In genomic region chr3:181253796-181254195, GRCh38 we compare ENCODE assay signal across 13 cellular contexts.
"Had no signal": no experiment of that assay in that cellular context is flagged by ENCODE, and none has a peak within 500 bp of the region (broad histone marks: within the 10 kb centered on the region; RNA-seq: fewer than 3 reads in every experiment).

No MANE protein-coding gene starts in this region.

- H3K36me3 Mint-ChIP-seq: activated CD4-positive, alpha-beta memory T cell treated with anti-CD3 and anti-CD28 coated beads for 36 hours; activated naive CD8-positive, alpha-beta T cell; naive thymus-derived CD8-positive, alpha-beta T cell; stimulated activated memory B cell treated with anti-CD40 and anti-IgM and Interleukin-4, amounts not matched to agents 10 μg/mL and 1 μg/mL and 100 μg/mL, for 72 hours had no signal

- H3K27ac Mint-ChIP-seq: activated CD4-positive, alpha-beta memory T cell treated with anti-CD3 and anti-CD28 coated beads for 36 hours; activated CD4-positive, alpha-beta T cell treated with anti-CD3 and anti-CD28 coated beads for 36 hours; activated naive CD8-positive, alpha-beta T cell; dendritic cell treated with granulocyte-macrophage colony-stimulating factor and Interleukin-4, amounts not matched to agents 40 ng/mL and 50 ng/mL, for 4 days; effector memory CD8-positive, alpha-beta T cell; naive thymus-derived CD8-positive, alpha-beta T cell; stimulated activated memory B cell treated with anti-CD40 and anti-IgM and Interleukin-4, amounts not matched to agents 10 μg/mL and 1 μg/mL and 100 μg/mL, for 72 hours had no signal

- H3K4me3 Mint-ChIP-seq: activated CD4-positive, alpha-beta memory T cell treated with anti-CD3 and anti-CD28 coated beads for 36 hours; activated CD4-positive, alpha-beta T cell treated with anti-CD3 and anti-CD28 coated beads for 36 hours; activated naive CD8-positive, alpha-beta T cell; dendritic cell treated with granulocyte-macrophage colony-stimulating factor and Interleukin-4, amounts not matched to agents 40 ng/mL and 50 ng/mL, for 4 days; effector memory CD8-positive, alpha-beta T cell; naive thymus-derived CD8-positive, alpha-beta T cell; stimulated activated memory B cell treated with anti-CD40 and anti-IgM and Interleukin-4, amounts not matched to agents 10 μg/mL and 1 μg/mL and 100 μg/mL, for 72 hours had no signal

- H3K9me3 Mint-ChIP-seq: activated CD4-positive, alpha-beta memory T cell treated with anti-CD3 and anti-CD28 coated beads for 36 hours; dendritic cell treated with granulocyte-macrophage colony-stimulating factor and Interleukin-4, amounts not matched to agents 40 ng/mL and 50 ng/mL, for 4 days; stimulated activated memory B cell treated with anti-CD40 and anti-IgM and Interleukin-4, amounts not matched to agents 10 μg/mL and 1 μg/mL and 100 μg/mL, for 72 hours had no signal

- H3K4me1 Mint-ChIP-seq: activated CD4-positive, alpha-beta T cell treated with anti-CD3 and anti-CD28 coated beads for 36 hours; naive thymus-derived CD8-positive, alpha-beta T cell; stimulated activated memory B cell treated with anti-CD40 and anti-IgM and Interleukin-4, amounts not matched to agents 10 μg/mL and 1 μg/mL and 100 μg/mL, for 72 hours had no signal

- H3K27me3 Mint-ChIP-seq: activated naive CD8-positive, alpha-beta T cell; dendritic cell treated with granulocyte-macrophage colony-stimulating factor and Interleukin-4, amounts not matched to agents 40 ng/mL and 50 ng/mL, for 4 days; effector memory CD8-positive, alpha-beta T cell; stimulated activated memory B cell treated with anti-CD40 and anti-IgM and Interleukin-4, amounts not matched to agents 10 μg/mL and 1 μg/mL and 100 μg/mL, for 72 hours had no signal

- DNase-seq: activated CD4-positive, alpha-beta memory T cell treated with anti-CD3 and anti-CD28 coated beads for 36 hours; activated CD4-positive, alpha-beta T cell treated with anti-CD3 and anti-CD28 coated beads for 36 hours; activated T-cell treated with anti-CD3 and anti-CD28 coated beads for 4 hours; effector memory CD8-positive, alpha-beta T cell; esophagus squamous epithelium; mesendoderm; naive thymus-derived CD8-positive, alpha-beta T cell; spleen; stimulated activated CD4-positive, alpha-beta T cell treated with anti-CD3 and anti-CD28 coated beads, Interleukin-4, amount 100 ng/mL, for 4 hours; upper lobe of left lung had no signal

- ATAC-seq: activated CD4-positive, alpha-beta T cell treated with anti-CD3 and anti-CD28 coated beads for 36 hours; effector memory CD8-positive, alpha-beta T cell; naive thymus-derived CD8-positive, alpha-beta T cell; stimulated activated memory B cell treated with anti-CD40 and anti-IgM and Interleukin-4, amounts not matched to agents 10 μg/mL and 1 μg/mL and 100 μg/mL, for 72 hours had no signal
